18 cellular contexts compared by ENCODE assay signal in the genomic region with DNA sequence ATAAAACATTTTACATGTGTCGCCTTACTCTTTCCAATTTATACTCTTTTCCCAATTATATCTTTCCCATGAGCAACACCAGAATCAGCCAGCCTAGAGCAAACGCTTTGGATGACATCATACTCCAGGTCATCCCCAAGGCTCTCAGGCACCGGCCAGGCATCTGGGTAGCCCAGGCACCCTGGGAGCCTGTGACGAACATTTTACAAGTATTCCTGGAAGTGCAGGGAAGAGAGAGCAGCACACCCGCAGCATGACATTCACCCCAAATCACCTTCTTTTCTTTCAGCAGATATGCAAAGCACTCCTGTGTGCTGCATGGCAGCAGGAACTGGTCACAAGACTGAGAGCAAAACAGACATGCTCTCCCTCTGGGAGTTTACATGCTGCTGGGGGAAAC.
DNase-seq lines count a peak whose midpoint lies in the region; ATAC-seq lines count a peak whose summit lies in the region.
"Had no signal": no experiment of that assay in that cellular context is flagged by ENCODE, and none has a peak within 500 bp of the region (broad histone marks: within the 10 kb centered on the region; RNA-seq: fewer than 3 reads in every experiment).

No MANE protein-coding gene starts in this region.

- no peaks in the 10 kb centered on the region for H3K9me3 ChIP-seq in Karpas-422 (ENCODE audit: low read length)
- H3K9me3 ChIP-seq: SJSA1 had no signal

- no peaks in the 10 kb centered on the region for H3K36me3 ChIP-seq in Karpas-422 (ENCODE audit: insufficient read depth, low read length)
- H3K36me3 ChIP-seq: SJSA1 had no signal

- no peaks in the 10 kb centered on the region for H3K9me2 ChIP-seq in Karpas-422 (replicated peaks; ENCODE audit: insufficient read depth, low read length)

- DNase-seq in NCI-H526 (lab: John Stamatoyannopoulos, UW) (peak; percentile 1 to 58), Right ventricle myocardium inferior (ENCODE audit: missing footprints) (no peak), islet precursor cell (peak; percentile 63), ureter (ENCODE audit: low spot score) (peak; percentile 7), HUDEP-2 (lab: John Stamatoyannopoulos, UW; ENCODE audit: unreplicated experiment in 76 of 76) (no peak), Karpas-422 (no peak), cortex of kidney (lab: John Stamatoyannopoulos, UW) (no peak)
- DNase-seq: ACHN; CD8-positive, alpha-beta T cell; DMS79 treated with DMSO at 0.1 percent for 48 hours; GDM1; Kasumi-1; NCI-H187 treated with DMSO at 0.1 percent for 48 hours; NCI-H524; NK-92 treated with Interleukin-12 subunit alpha and Interleukin-12 subunit beta, amount 100 ng/mL, for 24 hours; OCI-M1; RPMI8226 had no signal

- ATAC-seq in Right ventricle myocardium inferior, result peak; percentile 90
- ATAC-seq: CD8-positive, alpha-beta T cell had no signal

- intact Hi-C loops in Right ventricle myocardium inferior (cut with DNase I), result loop anchor here (2.0 kb wide), 1 partner anchor 27 kb away; no protein-coding TSS in a partner anchor

- no peaks in the 10 kb centered on the region for H3K4me1 ChIP-seq in Karpas-422 (ENCODE audit: low read length)
- H3K4me1 ChIP-seq: SJSA1 had no signal

- H2AFZ ChIP-seq in Karpas-422 (ENCODE audit: low read length), result no peak overlapping the region

- no peaks in the 10 kb centered on the region for H3K27me3 ChIP-seq in Karpas-422 (ENCODE audit: low read length)
- H3K27me3 ChIP-seq: SJSA1 had no signal

- no peak overlapping the region for H3K27ac ChIP-seq in Karpas-422 (ENCODE audit: low read length)
- H3K27ac ChIP-seq: SJSA1 had no signal

- no peak overlapping the region for H3K4me2 ChIP-seq in Karpas-422 (ENCODE audit: low read depth, low read length, poor library complexity, severe bottlenecking)

- H4K20me1 ChIP-seq in Karpas-422 (ENCODE audit: insufficient read depth, low read depth, low read length), result no peaks in the 10 kb centered on the region

- H3K79me2 ChIP-seq in Karpas-422 (ENCODE audit: low read length), result no peaks in the 10 kb centered on the region

- no peak overlapping the region for H3K4me3 ChIP-seq in Karpas-422 (ENCODE audit: low read length)
- H3K4me3 ChIP-seq: SJSA1 had no signal

- no peak overlapping the region for H3K9ac ChIP-seq in Karpas-422 (ENCODE audit: low read length)

Comparison
In these comparisons a context has a peak if more than half of its experiments do, and no peak if none do; other contexts are left out.
1. DNase-seq: peak in NCI-H526 (2 of 2), islet precursor cell (single experiment) and ureter (single experiment); none in Right ventricle myocardium inferior (single experiment), HUDEP-2 (0 of 76), Karpas-422 (single experiment) and cortex of kidney (single experiment).